ENCODE assay signal across 1 cellular context in the genomic region with DNA sequence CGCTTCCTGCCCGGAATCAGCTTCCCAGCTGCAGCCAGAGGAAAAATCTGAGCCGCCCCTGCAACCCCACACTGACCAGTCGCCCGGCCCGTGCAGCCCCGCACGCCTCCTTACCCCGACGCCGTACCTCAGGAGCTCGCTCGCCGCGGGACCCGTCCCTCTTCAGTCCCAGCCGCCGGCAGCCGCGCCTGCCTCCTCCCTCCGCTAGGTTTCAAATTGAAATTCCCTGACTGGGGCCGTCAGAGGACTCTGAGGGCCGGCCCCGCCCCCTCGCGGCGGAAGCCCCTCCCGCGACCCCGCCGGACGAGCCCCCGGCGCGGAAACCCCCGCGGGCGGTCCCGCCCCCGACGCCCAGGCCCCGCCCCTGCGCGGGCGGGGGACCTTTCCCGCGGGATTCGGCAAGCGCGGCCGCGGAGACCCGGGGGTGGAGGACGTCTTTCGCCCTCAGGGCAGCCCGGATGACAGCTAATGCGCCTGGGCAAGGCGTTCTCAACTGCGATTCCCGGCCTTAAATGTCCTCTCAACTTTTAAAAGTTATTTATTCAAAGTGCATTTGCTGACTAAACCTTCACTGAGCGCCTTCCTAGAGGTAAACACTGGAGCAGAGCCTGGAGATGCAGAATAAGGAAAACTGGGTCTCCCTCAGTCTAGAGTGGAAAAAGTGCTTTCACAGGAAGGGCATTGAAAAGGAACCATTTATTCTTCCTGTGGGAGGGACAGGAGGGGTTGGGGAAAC.
TF ChIP-seq lines count a peak whose summit lies in the region.

A gene (minus strand): TSS at position 218 of the 736 bp plus-strand sequence. CDS start 106,760 bp downstream, outside the sequence.

TF ChIP-seq in HepG2, 621 proteins besides CTCF, POLR2A, EP300 and RAD21 (continued from another document and continues in another):
- TF ChIP-seq, protein P1, sequence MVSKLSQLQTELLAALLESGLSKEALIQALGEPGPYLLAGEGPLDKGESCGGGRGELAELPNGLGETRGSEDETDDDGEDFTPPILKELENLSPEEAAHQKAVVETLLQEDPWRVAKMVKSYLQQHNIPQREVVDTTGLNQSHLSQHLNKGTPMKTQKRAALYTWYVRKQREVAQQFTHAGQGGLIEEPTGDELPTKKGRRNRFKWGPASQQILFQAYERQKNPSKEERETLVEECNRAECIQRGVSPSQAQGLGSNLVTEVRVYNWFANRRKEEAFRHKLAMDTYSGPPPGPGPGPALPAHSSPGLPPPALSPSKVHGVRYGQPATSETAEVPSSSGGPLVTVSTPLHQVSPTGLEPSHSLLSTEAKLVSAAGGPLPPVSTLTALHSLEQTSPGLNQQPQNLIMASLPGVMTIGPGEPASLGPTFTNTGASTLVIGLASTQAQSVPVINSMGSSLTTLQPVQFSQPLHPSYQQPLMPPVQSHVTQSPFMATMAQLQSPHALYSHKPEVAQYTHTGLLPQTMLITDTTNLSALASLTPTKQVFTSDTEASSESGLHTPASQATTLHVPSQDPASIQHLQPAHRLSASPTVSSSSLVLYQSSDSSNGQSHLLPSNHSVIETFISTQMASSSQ (IDR thresholded peaks at IDR 0.05; ENCODE audit: low read depth), result 0 out of 2 replicates have a peak, but pooled peaks have one; percentile 4
- TF ChIP-seq, protein P1 (CRISPR knock-in tag; IDR thresholded peaks at IDR 0.05; ENCODE audit: borderline replicate concordance), result peak; percentile 48
- 0 out of 2 replicates have a peak, but pooled peaks have one; percentile 67 for TF ChIP-seq FLYWCH1 (CRISPR knock-in tag; IDR thresholded peaks at IDR 0.05)
- no peak; the same call in 1 of the 2 replicates for TF ChIP-seq ZNF446 (CRISPR knock-in tag; IDR thresholded peaks at IDR 0.05)
- TF ChIP-seq, protein P2, sequence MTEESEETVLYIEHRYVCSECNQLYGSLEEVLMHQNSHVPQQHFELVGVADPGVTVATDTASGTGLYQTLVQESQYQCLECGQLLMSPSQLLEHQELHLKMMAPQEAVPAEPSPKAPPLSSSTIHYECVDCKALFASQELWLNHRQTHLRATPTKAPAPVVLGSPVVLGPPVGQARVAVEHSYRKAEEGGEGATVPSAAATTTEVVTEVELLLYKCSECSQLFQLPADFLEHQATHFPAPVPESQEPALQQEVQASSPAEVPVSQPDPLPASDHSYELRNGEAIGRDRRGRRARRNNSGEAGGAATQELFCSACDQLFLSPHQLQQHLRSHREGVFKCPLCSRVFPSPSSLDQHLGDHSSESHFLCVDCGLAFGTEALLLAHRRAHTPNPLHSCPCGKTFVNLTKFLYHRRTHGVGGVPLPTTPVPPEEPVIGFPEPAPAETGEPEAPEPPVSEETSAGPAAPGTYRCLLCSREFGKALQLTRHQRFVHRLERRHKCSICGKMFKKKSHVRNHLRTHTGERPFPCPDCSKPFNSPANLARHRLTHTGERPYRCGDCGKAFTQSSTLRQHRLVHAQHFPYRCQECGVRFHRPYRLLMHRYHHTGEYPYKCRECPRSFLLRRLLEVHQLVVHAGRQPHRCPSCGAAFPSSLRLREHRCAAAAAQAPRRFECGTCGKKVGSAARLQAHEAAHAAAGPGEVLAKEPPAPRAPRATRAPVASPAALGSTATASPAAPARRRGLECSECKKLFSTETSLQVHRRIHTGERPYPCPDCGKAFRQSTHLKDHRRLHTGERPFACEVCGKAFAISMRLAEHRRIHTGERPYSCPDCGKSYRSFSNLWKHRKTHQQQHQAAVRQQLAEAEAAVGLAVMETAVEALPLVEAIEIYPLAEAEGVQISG (CRISPR knock-in tag; IDR thresholded peaks at IDR 0.05), result peak; percentile 61
- no peak for TF ChIP-seq SP2 (CRISPR knock-in tag; IDR thresholded peaks at IDR 0.05)
- TF ChIP-seq PAWR (CRISPR knock-in tag; IDR thresholded peaks at IDR 0.05; ENCODE audit: borderline replicate concordance), result peak; percentile 86; the same call in 1 of the 2 replicates
- no peak for TF ChIP-seq GTF2F1 (IDR thresholded peaks at IDR 0.05; ENCODE audit: low read length)
- TF ChIP-seq NRL (CRISPR knock-in tag; IDR thresholded peaks at IDR 0.05; ENCODE audit: borderline replicate concordance), result peak; percentile 55; the same call in 1 of the 2 replicates
- TF ChIP-seq ZNF3 (CRISPR knock-in tag; IDR thresholded peaks at IDR 0.05), result no peak
- TF ChIP-seq, protein P3, sequence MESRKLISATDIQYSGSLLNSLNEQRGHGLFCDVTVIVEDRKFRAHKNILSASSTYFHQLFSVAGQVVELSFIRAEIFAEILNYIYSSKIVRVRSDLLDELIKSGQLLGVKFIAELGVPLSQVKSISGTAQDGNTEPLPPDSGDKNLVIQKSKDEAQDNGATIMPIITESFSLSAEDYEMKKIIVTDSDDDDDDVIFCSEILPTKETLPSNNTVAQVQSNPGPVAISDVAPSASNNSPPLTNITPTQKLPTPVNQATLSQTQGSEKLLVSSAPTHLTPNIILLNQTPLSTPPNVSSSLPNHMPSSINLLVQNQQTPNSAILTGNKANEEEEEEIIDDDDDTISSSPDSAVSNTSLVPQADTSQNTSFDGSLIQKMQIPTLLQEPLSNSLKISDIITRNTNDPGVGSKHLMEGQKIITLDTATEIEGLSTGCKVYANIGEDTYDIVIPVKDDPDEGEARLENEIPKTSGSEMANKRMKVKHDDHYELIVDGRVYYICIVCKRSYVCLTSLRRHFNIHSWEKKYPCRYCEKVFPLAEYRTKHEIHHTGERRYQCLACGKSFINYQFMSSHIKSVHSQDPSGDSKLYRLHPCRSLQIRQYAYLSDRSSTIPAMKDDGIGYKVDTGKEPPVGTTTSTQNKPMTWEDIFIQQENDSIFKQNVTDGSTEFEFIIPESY (CRISPR knock-in tag; IDR thresholded peaks at IDR 0.05), result no peak
- TF ChIP-seq RXRB (CRISPR knock-in tag; IDR thresholded peaks at IDR 0.05; ENCODE audit: borderline replicate concordance), result peak; percentile 47; the same call in 1 of the 2 replicates
- no peak for TF ChIP-seq HNRNPUL1 (IDR thresholded peaks at IDR 0.05; ENCODE audit: low read depth, low read length)
- TF ChIP-seq, protein P4, sequence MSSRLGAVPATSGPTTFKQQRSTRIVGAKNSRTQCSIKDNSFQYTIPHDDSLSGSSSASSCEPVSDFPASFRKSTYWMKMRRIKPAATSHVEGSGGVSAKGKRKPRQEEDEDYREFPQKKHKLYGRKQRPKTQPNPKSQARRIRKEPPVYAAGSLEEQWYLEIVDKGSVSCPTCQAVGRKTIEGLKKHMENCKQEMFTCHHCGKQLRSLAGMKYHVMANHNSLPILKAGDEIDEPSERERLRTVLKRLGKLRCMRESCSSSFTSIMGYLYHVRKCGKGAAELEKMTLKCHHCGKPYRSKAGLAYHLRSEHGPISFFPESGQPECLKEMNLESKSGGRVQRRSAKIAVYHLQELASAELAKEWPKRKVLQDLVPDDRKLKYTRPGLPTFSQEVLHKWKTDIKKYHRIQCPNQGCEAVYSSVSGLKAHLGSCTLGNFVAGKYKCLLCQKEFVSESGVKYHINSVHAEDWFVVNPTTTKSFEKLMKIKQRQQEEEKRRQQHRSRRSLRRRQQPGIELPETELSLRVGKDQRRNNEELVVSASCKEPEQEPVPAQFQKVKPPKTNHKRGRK (CRISPR knock-in tag; IDR thresholded peaks at IDR 0.05), result no peak
- no peak for TF ChIP-seq RFX1 (IDR thresholded peaks at IDR 0.05)
- TF ChIP-seq, protein P5, sequence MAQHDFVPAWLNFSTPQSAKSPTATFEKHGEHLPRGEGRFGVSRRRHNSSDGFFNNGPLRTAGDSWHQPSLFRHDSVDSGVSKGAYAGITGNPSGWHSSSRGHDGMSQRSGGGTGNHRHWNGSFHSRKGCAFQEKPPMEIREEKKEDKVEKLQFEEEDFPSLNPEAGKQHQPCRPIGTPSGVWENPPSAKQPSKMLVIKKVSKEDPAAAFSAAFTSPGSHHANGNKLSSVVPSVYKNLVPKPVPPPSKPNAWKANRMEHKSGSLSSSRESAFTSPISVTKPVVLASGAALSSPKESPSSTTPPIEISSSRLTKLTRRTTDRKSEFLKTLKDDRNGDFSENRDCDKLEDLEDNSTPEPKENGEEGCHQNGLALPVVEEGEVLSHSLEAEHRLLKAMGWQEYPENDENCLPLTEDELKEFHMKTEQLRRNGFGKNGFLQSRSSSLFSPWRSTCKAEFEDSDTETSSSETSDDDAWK (CRISPR knock-in tag; IDR thresholded peaks at IDR 0.05), result no peak
- TF ChIP-seq CEBPG (CRISPR knock-in tag; IDR thresholded peaks at IDR 0.05), result no peak
- TF ChIP-seq, protein P6, sequence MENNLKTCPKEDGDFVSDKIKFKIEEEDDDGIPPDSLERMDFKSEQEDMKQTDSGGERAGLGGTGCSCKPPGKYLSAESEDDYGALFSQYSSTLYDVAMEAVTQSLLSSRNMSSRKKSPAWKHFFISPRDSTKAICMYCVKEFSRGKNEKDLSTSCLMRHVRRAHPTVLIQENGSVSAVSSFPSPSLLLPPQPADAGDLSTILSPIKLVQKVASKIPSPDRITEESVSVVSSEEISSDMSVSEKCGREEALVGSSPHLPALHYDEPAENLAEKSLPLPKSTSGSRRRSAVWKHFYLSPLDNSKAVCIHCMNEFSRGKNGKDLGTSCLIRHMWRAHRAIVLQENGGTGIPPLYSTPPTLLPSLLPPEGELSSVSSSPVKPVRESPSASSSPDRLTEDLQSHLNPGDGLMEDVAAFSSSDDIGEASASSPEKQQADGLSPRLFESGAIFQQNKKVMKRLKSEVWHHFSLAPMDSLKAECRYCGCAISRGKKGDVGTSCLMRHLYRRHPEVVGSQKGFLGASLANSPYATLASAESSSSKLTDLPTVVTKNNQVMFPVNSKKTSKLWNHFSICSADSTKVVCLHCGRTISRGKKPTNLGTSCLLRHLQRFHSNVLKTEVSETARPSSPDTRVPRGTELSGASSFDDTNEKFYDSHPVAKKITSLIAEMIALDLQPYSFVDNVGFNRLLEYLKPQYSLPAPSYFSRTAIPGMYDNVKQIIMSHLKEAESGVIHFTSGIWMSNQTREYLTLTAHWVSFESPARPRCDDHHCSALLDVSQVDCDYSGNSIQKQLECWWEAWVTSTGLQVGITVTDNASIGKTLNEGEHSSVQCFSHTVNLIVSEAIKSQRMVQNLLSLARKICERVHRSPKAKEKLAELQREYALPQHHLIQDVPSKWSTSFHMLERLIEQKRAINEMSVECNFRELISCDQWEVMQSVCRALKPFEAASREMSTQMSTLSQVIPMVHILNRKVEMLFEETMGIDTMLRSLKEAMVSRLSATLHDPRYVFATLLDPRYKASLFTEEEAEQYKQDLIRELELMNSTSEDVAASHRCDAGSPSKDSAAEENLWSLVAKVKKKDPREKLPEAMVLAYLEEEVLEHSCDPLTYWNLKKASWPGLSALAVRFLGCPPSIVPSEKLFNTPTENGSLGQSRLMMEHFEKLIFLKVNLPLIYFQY (CRISPR knock-in tag; IDR thresholded peaks at IDR 0.05; ENCODE audit: borderline replicate concordance), result no peak
- TF ChIP-seq, protein P7, sequence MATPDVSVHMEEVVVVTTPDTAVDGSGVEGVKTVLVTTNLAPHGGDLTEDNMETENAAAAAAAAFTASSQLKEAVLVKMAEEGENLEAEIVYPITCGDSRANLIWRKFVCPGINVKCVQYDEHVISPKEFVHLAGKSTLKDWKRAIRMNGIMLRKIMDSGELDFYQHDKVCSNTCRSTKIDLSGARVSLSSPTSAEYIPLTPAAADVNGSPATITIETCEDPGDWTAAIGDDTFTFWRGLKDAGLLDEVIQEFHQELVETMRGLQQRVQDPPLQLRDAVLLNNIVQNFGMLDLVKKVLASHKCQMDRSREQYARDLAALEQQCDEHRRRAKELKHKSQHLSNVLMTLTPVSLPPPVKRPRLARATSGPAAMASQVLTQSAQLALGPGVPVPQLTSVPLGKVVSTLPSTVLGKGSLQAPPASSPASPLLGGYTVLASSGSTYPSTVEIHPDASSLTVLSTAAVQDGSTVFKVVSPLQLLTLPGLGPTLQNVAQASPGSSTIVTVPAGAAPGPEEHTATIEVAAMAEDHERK (CRISPR knock-in tag; IDR thresholded peaks at IDR 0.05; ENCODE audit: low read depth), result no peak
- TF ChIP-seq NR3C1 (CRISPR knock-in tag; IDR thresholded peaks at IDR 0.05), result no peak
- TF ChIP-seq, protein P8, sequence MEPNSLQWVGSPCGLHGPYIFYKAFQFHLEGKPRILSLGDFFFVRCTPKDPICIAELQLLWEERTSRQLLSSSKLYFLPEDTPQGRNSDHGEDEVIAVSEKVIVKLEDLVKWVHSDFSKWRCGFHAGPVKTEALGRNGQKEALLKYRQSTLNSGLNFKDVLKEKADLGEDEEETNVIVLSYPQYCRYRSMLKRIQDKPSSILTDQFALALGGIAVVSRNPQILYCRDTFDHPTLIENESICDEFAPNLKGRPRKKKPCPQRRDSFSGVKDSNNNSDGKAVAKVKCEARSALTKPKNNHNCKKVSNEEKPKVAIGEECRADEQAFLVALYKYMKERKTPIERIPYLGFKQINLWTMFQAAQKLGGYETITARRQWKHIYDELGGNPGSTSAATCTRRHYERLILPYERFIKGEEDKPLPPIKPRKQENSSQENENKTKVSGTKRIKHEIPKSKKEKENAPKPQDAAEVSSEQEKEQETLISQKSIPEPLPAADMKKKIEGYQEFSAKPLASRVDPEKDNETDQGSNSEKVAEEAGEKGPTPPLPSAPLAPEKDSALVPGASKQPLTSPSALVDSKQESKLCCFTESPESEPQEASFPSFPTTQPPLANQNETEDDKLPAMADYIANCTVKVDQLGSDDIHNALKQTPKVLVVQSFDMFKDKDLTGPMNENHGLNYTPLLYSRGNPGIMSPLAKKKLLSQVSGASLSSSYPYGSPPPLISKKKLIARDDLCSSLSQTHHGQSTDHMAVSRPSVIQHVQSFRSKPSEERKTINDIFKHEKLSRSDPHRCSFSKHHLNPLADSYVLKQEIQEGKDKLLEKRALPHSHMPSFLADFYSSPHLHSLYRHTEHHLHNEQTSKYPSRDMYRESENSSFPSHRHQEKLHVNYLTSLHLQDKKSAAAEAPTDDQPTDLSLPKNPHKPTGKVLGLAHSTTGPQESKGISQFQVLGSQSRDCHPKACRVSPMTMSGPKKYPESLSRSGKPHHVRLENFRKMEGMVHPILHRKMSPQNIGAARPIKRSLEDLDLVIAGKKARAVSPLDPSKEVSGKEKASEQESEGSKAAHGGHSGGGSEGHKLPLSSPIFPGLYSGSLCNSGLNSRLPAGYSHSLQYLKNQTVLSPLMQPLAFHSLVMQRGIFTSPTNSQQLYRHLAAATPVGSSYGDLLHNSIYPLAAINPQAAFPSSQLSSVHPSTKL (CRISPR knock-in tag; IDR thresholded peaks at IDR 0.05), result peak; percentile 42; the same call in 1 of the 2 replicates
- TF ChIP-seq NFE2 (CRISPR knock-in tag; IDR thresholded peaks at IDR 0.05), result no peak
- TF ChIP-seq RBM39 (IDR thresholded peaks at IDR 0.05; ENCODE audit: low read depth, low read length, poor library complexity, severe bottlenecking), result peak; percentile 89
- no peak for TF ChIP-seq ZFP1 (CRISPR knock-in tag; IDR thresholded peaks at IDR 0.05)
